25 cellular contexts compared by ENCODE assay signal in genomic region chr16:819336-819735, GRCh38. TPM values are rescaled to one million over a fixed set of nuclear protein-coding genes. Genes with fewer than 3 reads are reported as not detected.
A peak's percentile ranks its signal among the peaks of the same experiment; 100 is the strongest.
DNase-seq lines count a peak whose midpoint lies in the region; ATAC-seq and TF ChIP-seq lines count a peak whose summit lies in the region.
"Had no signal": no experiment of that assay in that cellular context is flagged by ENCODE, and none has a peak within 500 bp of the region (broad histone marks: within the 10 kb centered on the region; RNA-seq: fewer than 3 reads in every experiment).

No MANE protein-coding gene starts in this region.

- peak; percentile 83 for ATAC-seq in activated CD4-positive, alpha-beta T cell treated with anti-CD3 and anti-CD28 coated beads for 36 hours
- ATAC-seq in CD8-positive, alpha-beta T cell, result peak; percentile 94
- ATAC-seq in memory B cell (ENCODE audit: low read depth) (peak; percentile 54), HG02840 (IDR thresholded peaks at IDR 0.05; ENCODE audit: low FRiP score, unreplicated experiment) (no peak)
- ATAC-seq: K562 had no signal

- POLR2A ChIA-PET in activated CD4-positive, alpha-beta T cell treated with anti-CD3 and anti-CD28 coated beads for 36 hours (lab: Charles Lee), result interaction anchor here (0.6 kb wide), 1 partner anchor 601 kb away, joined by 3 read pairs; the partner anchor contains the start of gene UQCC4
- POLR2A ChIA-PET in CD8-positive, alpha-beta T cell (lab: Charles Lee), result no interaction called here
- POLR2A ChIA-PET in activated CD4-positive, alpha-beta memory T cell treated with anti-CD3 and anti-CD28 coated beads for 36 hours (lab: Charles Lee), result no interaction called here

- no peak for TF ChIP-seq CTCF in CD8-positive, alpha-beta T cell (IDR thresholded peaks at IDR 0.05)

- DNase-seq in activated CD4-positive, alpha-beta T cell treated with anti-CD3 and anti-CD28 coated beads for 36 hours, result peak; percentile 59
- no peak for DNase-seq in activated CD4-positive, alpha-beta T cell treated with anti-CD3 and anti-CD28 coated beads for 1 hour
- DNase-seq in CD8-positive, alpha-beta T cell, result peak in 6 of 7 experiments; percentile 18 to 68 (median 38)
- DNase-seq in activated CD4-positive, alpha-beta memory T cell treated with anti-CD3 and anti-CD28 coated beads for 36 hours, result peak; percentile 49
- DNase-seq in memory B cell (ENCODE audit: low spot score in 2 of 2) (no peak), nucleus accumbens (lab: John Stamatoyannopoulos, UW) (no peak), hypothalamus (lab: John Stamatoyannopoulos, UW) (no peak)
- DNase-seq: adrenal gland; esophagus squamous epithelium; HCEC 1CT; NCI-H1048; NCI-H2029 treated with DMSO at 0.1 percent for 48 hours; NK-92 treated with Interleukin-12 subunit alpha and Interleukin-12 subunit beta, amount 100 ng/mL, for 24 hours; ovary; RPMI8226; sigmoid colon; stimulated activated CD4-positive, alpha-beta T cell treated with anti-CD3 and anti-CD28 coated beads, Interleukin-2, amount 100 ng/mL, for 24 hours had no signal

- H3K27ac Mint-ChIP-seq in activated CD4-positive, alpha-beta T cell treated with anti-CD3 and anti-CD28 coated beads for 36 hours, result no peak overlapping the region
- H3K27ac Mint-ChIP-seq in CD8-positive, alpha-beta T cell, result peak overlapping the region; percentile 87
- H3K27ac Mint-ChIP-seq in activated CD4-positive, alpha-beta memory T cell treated with anti-CD3 and anti-CD28 coated beads for 36 hours, result no peak overlapping the region
- no peak overlapping the region for H3K27ac Mint-ChIP-seq in memory B cell

- no peaks in the 10 kb centered on the region for H3K36me3 ChIP-seq in CD8-positive, alpha-beta T cell (ENCODE audit: insufficient read depth, low read length)
- H3K36me3 ChIP-seq: adrenal gland, esophagus squamous epithelium, ovary, sigmoid colon had no signal

- intact Hi-C loops in activated CD4-positive, alpha-beta T cell treated with anti-CD3 and anti-CD28 coated beads for 36 hours (cut with DNase I, micrococcal nuclease), result no loop called here
- intact Hi-C loops in CD8-positive, alpha-beta T cell (cut with DNase I, micrococcal nuclease), result no loop called here
- intact Hi-C loops in activated CD4-positive, alpha-beta memory T cell treated with anti-CD3 and anti-CD28 coated beads for 36 hours (cut with micrococcal nuclease), result loop anchor here (5.0 kb wide), 1 partner anchor 238 kb away; no protein-coding TSS in a partner anchor

- H3K27ac ChIP-seq in CD8-positive, alpha-beta T cell (ENCODE audit: low read depth, low read length), result no peak overlapping the region
- H3K27ac ChIP-seq: 22Rv1, adrenal gland, esophagus squamous epithelium, ovary, sigmoid colon had no signal

- CTCF ChIA-PET in activated CD4-positive, alpha-beta T cell treated with anti-CD3 and anti-CD28 coated beads for 36 hours (lab: Charles Lee), result no interaction called here
- CTCF ChIA-PET in CD8-positive, alpha-beta T cell (lab: Charles Lee), result no interaction called here
- CTCF ChIA-PET in activated CD4-positive, alpha-beta memory T cell treated with anti-CD3 and anti-CD28 coated beads for 36 hours (lab: Charles Lee), result interaction anchor here (1.6 kb wide), 1 partner anchor 238 kb away, joined by 6 read pairs; no protein-coding TSS in a partner anchor

- H3K4me1 ChIP-seq in CD8-positive, alpha-beta T cell (ENCODE audit: insufficient read depth, low read length), result peaks cover 7% of the 10 kb centered on the region
- H3K4me1 ChIP-seq: adrenal gland, esophagus squamous epithelium had no signal

- H3K4me3 ChIP-seq in CD8-positive, alpha-beta T cell (ENCODE audit: low read depth, low read length), result no peak overlapping the region
- H3K4me3 ChIP-seq: adrenal gland, esophagus squamous epithelium, K562, ovary, sigmoid colon had no signal

- H3K4me1 Mint-ChIP-seq in activated CD4-positive, alpha-beta T cell treated with anti-CD3 and anti-CD28 coated beads for 36 hours, result peaks cover 13% of the 10 kb centered on the region
- peaks cover 12% of the 10 kb centered on the region for H3K4me1 Mint-ChIP-seq in CD8-positive, alpha-beta T cell (ENCODE audit: low read depth)
- H3K4me1 Mint-ChIP-seq in activated CD4-positive, alpha-beta memory T cell treated with anti-CD3 and anti-CD28 coated beads for 36 hours (ENCODE audit: low read depth), result peaks cover 10% of the 10 kb centered on the region
- peaks cover 5% of the 10 kb centered on the region for H3K4me1 Mint-ChIP-seq in memory B cell

- no peaks in the 10 kb centered on the region for H3K36me3 Mint-ChIP-seq in activated CD4-positive, alpha-beta T cell treated with anti-CD3 and anti-CD28 coated beads for 36 hours (ENCODE audit: low read depth)
- H3K36me3 Mint-ChIP-seq in CD8-positive, alpha-beta T cell, result no peaks in the 10 kb centered on the region
- no peaks in the 10 kb centered on the region for H3K36me3 Mint-ChIP-seq in activated CD4-positive, alpha-beta memory T cell treated with anti-CD3 and anti-CD28 coated beads for 36 hours
- H3K36me3 Mint-ChIP-seq in memory B cell, result no peaks in the 10 kb centered on the region

- no peak overlapping the region for H3K4me3 Mint-ChIP-seq in activated CD4-positive, alpha-beta T cell treated with anti-CD3 and anti-CD28 coated beads for 36 hours
- no peak overlapping the region for H3K4me3 Mint-ChIP-seq in CD8-positive, alpha-beta T cell
- no peak overlapping the region for H3K4me3 Mint-ChIP-seq in activated CD4-positive, alpha-beta memory T cell treated with anti-CD3 and anti-CD28 coated beads for 36 hours
- no peak overlapping the region for H3K4me3 Mint-ChIP-seq in memory B cell

- H3K27me3 Mint-ChIP-seq in activated CD4-positive, alpha-beta T cell treated with anti-CD3 and anti-CD28 coated beads for 36 hours, result peaks cover 11% of the 10 kb centered on the region
- peaks cover 21% of the 10 kb centered on the region for H3K27me3 Mint-ChIP-seq in CD8-positive, alpha-beta T cell (ENCODE audit: low read depth)
- H3K27me3 Mint-ChIP-seq in activated CD4-positive, alpha-beta memory T cell treated with anti-CD3 and anti-CD28 coated beads for 36 hours, result peaks cover 13% of the 10 kb centered on the region
- H3K27me3 Mint-ChIP-seq in memory B cell, result peaks cover 11% of the 10 kb centered on the region

- H3K9me3 ChIP-seq in CD8-positive, alpha-beta T cell (ENCODE audit: low read length), result no peaks in the 10 kb centered on the region
- H3K9me3 ChIP-seq: adrenal gland, esophagus squamous epithelium, ovary, sigmoid colon had no signal

- no peaks in the 10 kb centered on the region for H3K9me3 Mint-ChIP-seq in activated CD4-positive, alpha-beta T cell treated with anti-CD3 and anti-CD28 coated beads for 36 hours (ENCODE audit: low read depth)
- no peaks in the 10 kb centered on the region for H3K9me3 Mint-ChIP-seq in CD8-positive, alpha-beta T cell
- no peaks in the 10 kb centered on the region for H3K9me3 Mint-ChIP-seq in activated CD4-positive, alpha-beta memory T cell treated with anti-CD3 and anti-CD28 coated beads for 36 hours
- H3K9me3 Mint-ChIP-seq in memory B cell, result no peaks in the 10 kb centered on the region

- no peaks in the 10 kb centered on the region for H3K27me3 ChIP-seq in CD8-positive, alpha-beta T cell (ENCODE audit: insufficient read depth, low read length)

RNA-seq across cellular contexts. Expression of gene GNG13, which starts 18.8 kb away (rescaled TPM):
- not detected for total RNA-seq in activated CD4-positive, alpha-beta T cell treated with anti-CD3 and anti-CD28 coated beads for 36 hours
- total RNA-seq in CD8-positive, alpha-beta T cell, result not detected
- total RNA-seq in activated CD4-positive, alpha-beta memory T cell treated with anti-CD3 and anti-CD28 coated beads for 36 hours, result not detected
- total RNA-seq: adrenal gland, bronchial epithelial cell, esophagus squamous epithelium, glomerular endothelial cell, K562, liver, NCI-H460, ovary, sigmoid colon, temporal lobe had no signal

RNA-seq across cellular contexts. Expression of gene CHTF18, which starts 30.9 kb away (rescaled TPM):
- total RNA-seq in activated CD4-positive, alpha-beta T cell treated with anti-CD3 and anti-CD28 coated beads for 36 hours, result 100 to 1,000 TPM in 1 of 2 experiments, 10 to 100 TPM in 1; 82.2 to 105 TPM
- total RNA-seq in CD8-positive, alpha-beta T cell, result 10 to 100 TPM; 34.4 to 38.4 TPM
- 100 to 1,000 TPM; 101 to 102 TPM for total RNA-seq in activated CD4-positive, alpha-beta memory T cell treated with anti-CD3 and anti-CD28 coated beads for 36 hours

RNA-seq across cellular contexts. Expression of gene RPUSD1, which starts 31.2 kb away (rescaled TPM):
- total RNA-seq in activated CD4-positive, alpha-beta T cell treated with anti-CD3 and anti-CD28 coated beads for 36 hours, result 10 to 100 TPM; 16.3 to 17.5 TPM
- total RNA-seq in CD8-positive, alpha-beta T cell, result 10 to 100 TPM; 15.4 to 15.8 TPM
- 10 to 100 TPM; 13.7 to 15.5 TPM for total RNA-seq in activated CD4-positive, alpha-beta memory T cell treated with anti-CD3 and anti-CD28 coated beads for 36 hours

RNA-seq across cellular contexts. Expression of gene MSLN, which starts 58.8 kb away (rescaled TPM):
- total RNA-seq in activated CD4-positive, alpha-beta T cell treated with anti-CD3 and anti-CD28 coated beads for 36 hours, result not detected
- not detected for total RNA-seq in CD8-positive, alpha-beta T cell
- not detected for total RNA-seq in activated CD4-positive, alpha-beta memory T cell treated with anti-CD3 and anti-CD28 coated beads for 36 hours
- total RNA-seq: K562, temporal lobe had no signal

Comparison
In these comparisons a context has a peak if more than half of its experiments do, and no peak if none do; other contexts are left out.
1. DNase-seq: peak in activated CD4-positive, alpha-beta T cell treated with anti-CD3 and anti-CD28 coated beads for 36 hours (single experiment), CD8-positive, alpha-beta T cell (6 of 7) and activated CD4-positive, alpha-beta memory T cell treated with anti-CD3 and anti-CD28 coated beads for 36 hours (single experiment); none in activated CD4-positive, alpha-beta T cell treated with anti-CD3 and anti-CD28 coated beads for 1 hour (single experiment), memory B cell (0 of 2), nucleus accumbens (0 of 56) and hypothalamus (0 of 51).